ENCODE assay signal across 22 cellular contexts in the genomic region with DNA sequence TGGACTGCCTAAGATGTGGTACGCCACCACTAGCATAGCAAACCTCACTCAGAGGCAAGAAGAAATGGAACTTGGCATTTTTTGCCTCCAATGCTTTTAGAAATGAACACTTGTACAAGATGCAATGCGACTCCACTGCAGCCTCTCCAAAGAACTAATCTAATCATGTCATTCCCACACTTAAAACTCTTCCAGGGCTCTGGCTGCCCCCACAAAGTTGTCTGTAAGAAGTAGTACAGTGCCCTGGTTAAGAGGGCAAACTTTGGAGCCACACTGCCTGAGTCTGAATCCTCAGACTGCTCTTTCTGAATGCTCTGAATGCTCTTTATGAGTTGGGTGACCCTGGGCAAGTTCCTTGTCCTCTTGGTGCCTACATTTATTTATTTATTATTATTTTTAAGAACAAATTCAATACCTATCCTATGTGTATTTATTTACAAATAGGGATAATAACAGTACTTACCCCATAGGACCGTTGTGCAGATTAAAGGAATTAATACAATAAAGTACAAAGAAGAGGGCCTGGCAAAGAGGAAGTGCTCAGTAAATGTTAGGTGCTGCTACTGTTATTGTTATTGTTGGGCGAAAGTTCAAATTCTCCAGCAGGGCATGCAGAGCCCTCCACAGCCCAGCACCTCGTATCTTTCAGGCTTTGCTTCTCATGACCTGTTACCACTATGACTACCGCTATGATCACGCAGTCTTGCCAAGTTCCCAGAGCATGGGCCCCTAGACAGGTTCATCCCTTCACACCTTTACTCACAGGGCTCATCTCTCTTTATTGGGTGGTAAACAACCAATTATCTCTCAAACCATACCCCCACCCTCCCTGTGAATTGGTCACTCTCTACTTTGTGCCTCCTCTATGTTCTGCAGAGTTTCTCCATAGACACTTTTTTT. TPM values are rescaled to one million over a fixed set of nuclear protein-coding genes. Genes with fewer than 3 reads are reported as not detected.
DNase-seq lines count a peak whose midpoint lies in the region; ATAC-seq, FAIRE-seq and TF ChIP-seq lines count a peak whose summit lies in the region.
"Had no signal": no experiment of that assay in that cellular context is flagged by ENCODE, and none has a peak within 500 bp of the region (broad histone marks: within the 10 kb centered on the region; RNA-seq: fewer than 3 reads in every experiment).

No MANE protein-coding gene starts in this region.

- peak overlapping the region; percentile 56 for H2BK5ac ChIP-seq in IMR-90 (ENCODE audit: low read depth, low read length, poor library complexity, severe bottlenecking)

- H3K4me3 Mint-ChIP-seq in chondrocyte (ENCODE audit: unreplicated experiment) (no peak overlapping the region), neural crest cell (no peak overlapping the region)
- H3K4me3 Mint-ChIP-seq: activated B cell treated with CpG ODN at 0.5 μM for 24 hours; CD4-positive, alpha-beta T cell; stimulated activated memory B cell treated with anti-CD40 and anti-IgM and Interleukin-4, amounts not matched to agents 10 μg/mL and 1 μg/mL and 100 μg/mL, for 72 hours had no signal

- WGBS in IMR-90 (ENCODE audit: extremely low coverage in 2 of 2, insufficient read length in 1 of 2), 2 experiments: no CpG with 5 or more reads among the region's 7 CpGs

- in situ Hi-C loops in IMR-90 (cut with MboI; ENCODE audit: low sequenced_read_pairs): no loop called here

- CTCF ChIA-PET in IMR-90 (lab: Yijun Ruan, JAX): no interaction called here

- no peak overlapping the region for H3K56ac ChIP-seq in IMR-90 (ENCODE audit: extremely low read depth, insufficient read depth, low read length)

- dilution Hi-C loops in IMR-90 (cut with HindIII; ENCODE audit: low sequenced_read_pairs, unreplicated experiment): no loop called here

- H2AK9ac ChIP-seq in IMR-90 (replicated peaks; ENCODE audit: low read depth, low read length, poor library complexity): no peak overlapping the region

- H2BK15ac ChIP-seq in IMR-90 (ENCODE audit: low read depth, low read length): peak overlapping the region; percentile 80; the same call in 1 of the 3 replicates

- H3K4me3 ChIP-seq in IMR-90 (ENCODE audit: insufficient read depth, low read depth, low read length): no peak overlapping the region
- H3K4me3 ChIP-seq: breast epithelium, thyroid gland had no signal

- no peak overlapping the region for H3K27ac ChIP-seq in IMR-90 (ENCODE audit: insufficient read depth, low read length)
- H3K27ac ChIP-seq: breast epithelium, thyroid gland had no signal

- no peak overlapping the region for H4K91ac ChIP-seq in IMR-90 (ENCODE audit: insufficient read depth, low read depth, low read length)

- TF ChIP-seq CTCF in IMR-90 (conservative IDR thresholded peaks at IDR 0.05; ENCODE audit: low read depth, low read length) (no peak), chondrocyte (IDR thresholded peaks at IDR 0.05) (no peak), neural crest cell (conservative IDR thresholded peaks at IDR 0.05) (no peak)

- FAIRE-seq in GM12891 (lab: Jason Lieb, UNC): no peak
- FAIRE-seq: endometrium, HTR-8/SVneo, kidney had no signal

- H3K14ac ChIP-seq in IMR-90 (replicated peaks; ENCODE audit: low read depth, low read length): peak overlapping the region; percentile 53

- H3K36me3 ChIP-seq in IMR-90 (ENCODE audit: control insufficient read depth, insufficient read depth, low read length): no peaks in the 10 kb centered on the region
- H3K36me3 ChIP-seq: breast epithelium, thyroid gland had no signal

- H3K9me1 ChIP-seq in IMR-90 (ENCODE audit: insufficient read depth, low read length): peaks cover 22% of the 10 kb centered on the region

- H2AFZ ChIP-seq in IMR-90 (replicated peaks; ENCODE audit: low read length, poor library complexity): no peak overlapping the region

- H3K27me3 Mint-ChIP-seq in chondrocyte (ENCODE audit: low read depth) (no peaks in the 10 kb centered on the region), neural crest cell (ENCODE audit: low read depth) (no peaks in the 10 kb centered on the region)
- H3K27me3 Mint-ChIP-seq: activated B cell treated with CpG ODN at 0.5 μM for 24 hours; CD4-positive, alpha-beta T cell; stimulated activated memory B cell treated with anti-CD40 and anti-IgM and Interleukin-4, amounts not matched to agents 10 μg/mL and 1 μg/mL and 100 μg/mL, for 72 hours had no signal

- peak overlapping the region; percentile 65 for H3K4ac ChIP-seq in IMR-90 (ENCODE audit: low read depth, low read length)

- H2BK20ac ChIP-seq in IMR-90 (ENCODE audit: low read depth, low read length): peak overlapping the region; percentile 51

- no peaks in the 10 kb centered on the region for H3K9me3 ChIP-seq in IMR-90 (ENCODE audit: control insufficient read depth, insufficient read depth, low read length)
- H3K9me3 ChIP-seq: breast epithelium, thyroid gland had no signal

- H4K5ac ChIP-seq in IMR-90 (ENCODE audit: low read depth, low read length): no peak overlapping the region

- DNase-seq in GM12891 (ENCODE audit: insufficient read length, low spot score) (no peak), IMR-90 (no peak), chondrocyte (ENCODE audit: low spot score) (no peak), neural crest cell (ENCODE audit: low read depth, low spot score) (no peak), AG08396 (ENCODE audit: low spot score) (no peak), NCI-H1092 (lab: John Stamatoyannopoulos, UW) (no peak)
- DNase-seq: activated B cell treated with CpG ODN at 0.5 μM for 24 hours; activated CD4-positive, alpha-beta T cell treated with anti-CD3 and anti-CD28 coated beads, Interleukin-2, amount 50 U/mL, for 48 hours; activated effector memory CD4-positive, alpha-beta T cell treated with anti-CD3 and anti-CD28 coated beads, Interleukin-2, amount 50 U/mL, for 16 hours; CD4-positive, alpha-beta T cell; H7; kidney; NCI-H187; NCI-H2227 treated with DMSO at 0.1 percent for 48 hours; RPMI8226; stimulated activated CD4-positive, alpha-beta T cell treated with anti-CD3 and anti-CD28 coated beads, Interleukin-2, amount 100 ng/mL, for 48 hours; thyroid gland had no signal

- ATAC-seq in IMR-90 (ENCODE audit: low read depth): no peak
- no peak for ATAC-seq in HG03095 (IDR thresholded peaks at IDR 0.05; ENCODE audit: unreplicated experiment)
- ATAC-seq: stimulated activated memory B cell treated with anti-CD40 and anti-IgM and Interleukin-4, amounts not matched to agents 10 μg/mL and 1 μg/mL and 100 μg/mL, for 72 hours had no signal

- H3K18ac ChIP-seq in IMR-90 (ENCODE audit: low read depth, low read length): no peak overlapping the region

- no peak overlapping the region for H3K23ac ChIP-seq in IMR-90 (ENCODE audit: low read depth, low read length)

- peak overlapping the region in 1 of 2 experiments; percentile 39; a peak in 1 of 4 replicates for H4K8ac ChIP-seq in IMR-90 (ENCODE audit: low read depth in 2 of 2, low read length in 2 of 2)

- no peaks in the 10 kb centered on the region for H3K9me3 Mint-ChIP-seq in chondrocyte (ENCODE audit: low read depth)
- H3K9me3 Mint-ChIP-seq in neural crest cell: peaks cover 3% of the 10 kb centered on the region
- H3K9me3 Mint-ChIP-seq: activated B cell treated with CpG ODN at 0.5 μM for 24 hours; CD4-positive, alpha-beta T cell had no signal

- H3K9ac ChIP-seq in IMR-90 (ENCODE audit: low read depth, low read length): no peak overlapping the region

- H2AK5ac ChIP-seq in IMR-90 (ENCODE audit: low read depth, low read length): peak overlapping the region; percentile 77

- H3K27ac Mint-ChIP-seq in chondrocyte (ENCODE audit: unreplicated experiment) (peak overlapping the region; percentile 81), neural crest cell (ENCODE audit: unreplicated experiment) (peak overlapping the region; percentile 58)
- H3K27ac Mint-ChIP-seq: CD4-positive, alpha-beta T cell; stimulated activated memory B cell treated with anti-CD40 and anti-IgM and Interleukin-4, amounts not matched to agents 10 μg/mL and 1 μg/mL and 100 μg/mL, for 72 hours had no signal

- intact Hi-C loops in IMR-90 (cut with micrococcal nuclease): loop anchor here (5.0 kb wide), 1 partner anchor 60 kb away; the partner anchor contains the start of gene RAB30

- peaks cover 8% of the 10 kb centered on the region; the same call in 1 of the 2 replicates for H4K20me1 ChIP-seq in IMR-90 (ENCODE audit: insufficient read depth, low read length)

- H3K4me1 Mint-ChIP-seq in chondrocyte (ENCODE audit: low read depth) (peaks cover 70% of the 10 kb centered on the region), neural crest cell (peaks cover 47% of the 10 kb centered on the region)

- peaks cover 3% of the 10 kb centered on the region for H3K36me3 Mint-ChIP-seq in chondrocyte (ENCODE audit: low read depth)
- peaks cover 8% of the 10 kb centered on the region for H3K36me3 Mint-ChIP-seq in neural crest cell (ENCODE audit: low read depth)

- TF ChIP-seq RAD21 in IMR-90 (IDR thresholded peaks at IDR 0.05; ENCODE audit: low read length): no peak

- POLR2A ChIA-PET in IMR-90 (lab: Charles Lee; ENCODE audit: unreplicated experiment): no interaction called here

- no TSS peak for BruUV-seq in IMR-90 (replicated peaks; lab: Mats Ljungman, UMichigan)

- H2BK120ac ChIP-seq in IMR-90 (ENCODE audit: low read depth, low read length): peak overlapping the region; percentile 28; the same call in 1 of the 2 replicates

- H3K4me1 ChIP-seq in IMR-90 (ENCODE audit: control insufficient read depth, insufficient read depth, low read length): peaks cover 20% of the 10 kb centered on the region

- H3K4me2 ChIP-seq in IMR-90 (ENCODE audit: low read depth, low read length): no peak overlapping the region

- H3K79me1 ChIP-seq in IMR-90 (ENCODE audit: low read depth in 1 of 2, low read length in 2 of 2): peaks cover 18 to 33% of the 10 kb centered on the region in 2 experiments

- H3K27me3 ChIP-seq in IMR-90 (ENCODE audit: control insufficient read depth, insufficient read depth, low read length): no peaks in the 10 kb centered on the region
- H3K27me3 ChIP-seq: breast epithelium, thyroid gland had no signal

- TF ChIP-seq POLR2A in GM12891 (IDR thresholded peaks at IDR 0.05; ENCODE audit: low read depth, low read length): no peak
- TF ChIP-seq POLR2A in IMR-90 (IDR thresholded peaks at IDR 0.05; ENCODE audit: low read depth, low read length): no peak

TF ChIP-seq in GM12891, 5 proteins besides CTCF, POLR2A, EP300 and RAD21:
- TF ChIP-seq SPI1 (IDR thresholded peaks at IDR 0.05; ENCODE audit: low read depth, low read length) (peak; percentile 55), TAF1 (IDR thresholded peaks at IDR 0.05; ENCODE audit: low read depth, low read length) (no peak)
TF ChIP-seq in GM12891: peak in this region for 1.

TF ChIP-seq in IMR-90, 13 proteins besides CTCF, POLR2A, EP300 and RAD21 (continues in another document):
- no peak for TF ChIP-seq FOS (IDR thresholded peaks at IDR 0.05; ENCODE audit: low read depth, low read length)
- no peak for TF ChIP-seq CEBPB (IDR thresholded peaks at IDR 0.05; ENCODE audit: low read depth, low read length)
- TF ChIP-seq RCOR1 (IDR thresholded peaks at IDR 0.05; ENCODE audit: insufficient replicate concordance, low read length): no peak
- no peak for TF ChIP-seq BHLHE40 (IDR thresholded peaks at IDR 0.05; ENCODE audit: low read depth, low read length)

RNA-seq across cellular contexts. Expression of gene RAB30, which starts 59.3 kb away (rescaled TPM):
- 17.7 TPM for polyA plus RNA-seq in GM12891 (2012; ENCODE audit: low read depth, missing spikeins)
- 14.4 and 25.6 TPM in 2 replicates for total RNA-seq in IMR-90 (2012; rRNA removed)
- 4.6 and 7.2 TPM in 2 replicates for polyA plus RNA-seq in IMR-90 (2012; rRNA removed)
- 1.9 and 2.1 TPM in 2 replicates for polyA plus RNA-seq in IMR-90 (2012; cell fraction: cytosol; rRNA removed)
- 2.1 and 7.3 TPM in 2 replicates for polyA plus RNA-seq in IMR-90 (2012; cell fraction: nucleus; rRNA removed; ENCODE audit: low replicate concordance)
- 52.6 to 55.2 TPM (median 54.0 TPM) in 3 replicates for total RNA-seq in chondrocyte
- total RNA-seq in neural crest cell: 15.1 and 15.4 TPM in 2 replicates
